Comparison of ENCODE assay signal across 14 cellular contexts in the genomic region with DNA sequence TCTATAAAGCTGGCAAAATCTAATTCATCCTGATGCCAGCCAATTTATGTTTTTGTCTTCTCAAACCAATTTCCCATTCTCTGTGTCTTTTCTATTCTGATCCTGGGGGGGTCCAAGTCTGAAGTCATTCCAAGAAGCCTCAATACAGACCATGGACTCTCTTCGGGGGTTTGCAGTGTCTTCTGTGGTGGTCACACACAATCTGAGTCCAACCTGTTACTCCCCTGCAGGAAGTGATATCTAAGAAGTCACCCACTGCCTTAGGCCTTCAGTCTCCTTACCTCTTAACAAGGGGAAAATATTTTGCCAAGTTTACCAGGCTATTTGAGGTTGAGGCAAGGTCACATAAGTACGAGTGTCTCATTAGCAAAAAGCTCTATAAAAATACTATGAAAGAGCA. TPM values are rescaled to one million over a fixed set of nuclear protein-coding genes. Genes with fewer than 3 reads are reported as not detected.
DNase-seq lines count a peak whose midpoint lies in the region; ATAC-seq and TF ChIP-seq lines count a peak whose summit lies in the region.
"Had no signal": no experiment of that assay in that cellular context is flagged by ENCODE, and none has a peak within 500 bp of the region (broad histone marks: within the 10 kb centered on the region; RNA-seq: fewer than 3 reads in every experiment).

No MANE protein-coding gene starts in this region.

- H3K9me3 ChIP-seq in iPS-20b (ENCODE audit: insufficient read depth, low read depth, low read length): no peaks in the 10 kb centered on the region
- H3K9me3 ChIP-seq: heart left ventricle, thyroid gland had no signal

- no peaks in the 10 kb centered on the region for H3K9me3 Mint-ChIP-seq in activated T-cell treated with anti-CD3 and anti-CD28 coated beads, Interleukin-2, amount 50 U/mL, for 24 hours
- H3K9me3 Mint-ChIP-seq in activated B cell treated with CpG ODN at 0.5 μM for 24 hours: no peaks in the 10 kb centered on the region
- no peaks in the 10 kb centered on the region for H3K9me3 Mint-ChIP-seq in stimulated activated naive CD8-positive, alpha-beta T cell treated with anti-CD3 and anti-CD28 coated beads, Interleukin-15, amount 100 ng/mL, for 72 hours

- no peak for TF ChIP-seq POLR2A in erythroblast (IDR thresholded peaks at IDR 0.05; ENCODE audit: low read length)

- 0 out of 2 replicates have a peak, but pooled peaks cover 12% of the 10 kb centered on the region for H3K36me3 ChIP-seq in iPS-20b (ENCODE audit: insufficient read depth, low read depth, low read length)
- H3K36me3 ChIP-seq: thyroid gland had no signal

- H3K27ac ChIP-seq in iPS-20b (ENCODE audit: low read length): no peak overlapping the region

- intact Hi-C loops in activated B cell treated with CpG ODN at 0.5 μM for 24 hours (cut with micrococcal nuclease): loop anchor here (5.0 to 10.0 kb wide), 5 partner anchors 109 to 471 kb away; partner anchors contain the start of genes GNL1, HLA-A, MRPS18B and PPP1R10

- no peak for ATAC-seq in activated B cell treated with CpG ODN at 0.5 μM for 24 hours (ENCODE audit: low read depth)
- ATAC-seq in stimulated activated naive CD8-positive, alpha-beta T cell treated with anti-CD3 and anti-CD28 coated beads, Interleukin-15, amount 100 ng/mL, for 72 hours: no peak
- ATAC-seq: heart left ventricle had no signal

- H3K27ac Mint-ChIP-seq in activated T-cell treated with anti-CD3 and anti-CD28 coated beads, Interleukin-2, amount 50 U/mL, for 24 hours: peak overlapping the region; percentile 99
- peak overlapping the region; percentile 82 for H3K27ac Mint-ChIP-seq in activated B cell treated with CpG ODN at 0.5 μM for 24 hours
- H3K27ac Mint-ChIP-seq in stimulated activated naive CD8-positive, alpha-beta T cell treated with anti-CD3 and anti-CD28 coated beads, Interleukin-15, amount 100 ng/mL, for 72 hours: peak overlapping the region; percentile 36 to 55

- H3K36me3 Mint-ChIP-seq in activated T-cell treated with anti-CD3 and anti-CD28 coated beads, Interleukin-2, amount 50 U/mL, for 24 hours (ENCODE audit: low read depth): peaks cover 58% of the 10 kb centered on the region
- peaks cover 38% of the 10 kb centered on the region for H3K36me3 Mint-ChIP-seq in activated B cell treated with CpG ODN at 0.5 μM for 24 hours (ENCODE audit: low read depth)

- CTCF ChIA-PET in activated B cell treated with CpG ODN at 0.5 μM for 24 hours (lab: Charles Lee): interaction anchor here (0.7 kb wide), 1 partner anchor 470 kb away, joined by 3 read pairs; no protein-coding TSS in a partner anchor

- peaks cover 26% of the 10 kb centered on the region for H3K4me1 ChIP-seq in iPS-20b (ENCODE audit: insufficient read depth, low read length)

- peaks cover 77% of the 10 kb centered on the region for H3K4me1 Mint-ChIP-seq in activated T-cell treated with anti-CD3 and anti-CD28 coated beads, Interleukin-2, amount 50 U/mL, for 24 hours (ENCODE audit: low read depth)
- peaks cover 79% of the 10 kb centered on the region for H3K4me1 Mint-ChIP-seq in activated B cell treated with CpG ODN at 0.5 μM for 24 hours
- peaks cover 77% of the 10 kb centered on the region for H3K4me1 Mint-ChIP-seq in stimulated activated naive CD8-positive, alpha-beta T cell treated with anti-CD3 and anti-CD28 coated beads, Interleukin-15, amount 100 ng/mL, for 72 hours

- DNase-seq in activated T-cell treated with anti-CD3 and anti-CD28 coated beads, Interleukin-2, amount 50 U/mL, for 24 hours: no peak
- no peak for DNase-seq in activated T-cell treated with anti-CD3 and anti-CD28 coated beads, Interleukin-2, amount 50 U/mL, for 48 hours
- DNase-seq in activated B cell treated with CpG ODN at 0.5 μM for 24 hours (no peak), erythroblast (lab: John Stamatoyannopoulos, UW) (no peak), NCI-H2107 treated with DMSO at 0.1 percent for 48 hours (lab: John Stamatoyannopoulos, UW; ENCODE audit: unreplicated experiment) (no peak), retina (no peak)
- DNase-seq in stimulated activated naive CD8-positive, alpha-beta T cell treated with anti-CD3 and anti-CD28 coated beads, Interleukin-15, amount 100 ng/mL, for 72 hours: no peak
- DNase-seq: central memory CD4-positive, alpha-beta T cell; heart left ventricle; NCI-H2107; stimulated activated CD4-positive, alpha-beta T cell treated with anti-CD3 and anti-CD28 coated beads, Interleukin-1b, Interleukin-23, amount 100 ng/mL, for 48 hours; thyroid gland had no signal

- POLR2A ChIA-PET in activated B cell treated with CpG ODN at 0.5 μM for 24 hours (lab: Charles Lee): interaction anchor here (3.2 kb wide), 1 partner anchor 115 kb away, joined by 27 read pairs; the partner anchor contains the start of gene TRIM39

- peak overlapping the region; percentile 92 for H3K4me3 Mint-ChIP-seq in activated T-cell treated with anti-CD3 and anti-CD28 coated beads, Interleukin-2, amount 50 U/mL, for 24 hours
- H3K4me3 Mint-ChIP-seq in activated B cell treated with CpG ODN at 0.5 μM for 24 hours: peak overlapping the region; percentile 98
- H3K4me3 Mint-ChIP-seq in stimulated activated naive CD8-positive, alpha-beta T cell treated with anti-CD3 and anti-CD28 coated beads, Interleukin-15, amount 100 ng/mL, for 72 hours: peak overlapping the region; percentile 87 to 100

- no peak overlapping the region for H3K9ac ChIP-seq in iPS-20b (ENCODE audit: low read depth, low read length)

- H3K4me3 ChIP-seq in iPS-20b (ENCODE audit: low read length): 0 out of 2 replicates have a peak overlapping the region, but pooled peaks have one; percentile 97

- H3K27me3 Mint-ChIP-seq in activated T-cell treated with anti-CD3 and anti-CD28 coated beads, Interleukin-2, amount 50 U/mL, for 24 hours: no peaks in the 10 kb centered on the region
- H3K27me3 Mint-ChIP-seq in activated B cell treated with CpG ODN at 0.5 μM for 24 hours: no peaks in the 10 kb centered on the region
- H3K27me3 Mint-ChIP-seq in stimulated activated naive CD8-positive, alpha-beta T cell treated with anti-CD3 and anti-CD28 coated beads, Interleukin-15, amount 100 ng/mL, for 72 hours: no peaks in the 10 kb centered on the region

- H3K27me3 ChIP-seq in iPS-20b (ENCODE audit: insufficient read depth, low read length): peaks cover 9% of the 10 kb centered on the region; the same call in 1 of the 2 replicates
- H3K27me3 ChIP-seq: heart left ventricle, thyroid gland had no signal

- TF ChIP-seq CTCF in activated B cell treated with CpG ODN at 0.5 μM for 24 hours (IDR thresholded peaks at IDR 0.05): no peak

RNA-seq across cellular contexts. Expression of gene TRIM26, which starts 1.9 kb away (rescaled TPM):
- 72.5 and 75.7 TPM in 2 replicates for total RNA-seq in activated B cell treated with CpG ODN at 0.5 μM for 24 hours

RNA-seq across cellular contexts. Expression of gene TRIM15, which starts 48.0 kb away (rescaled TPM):
- total RNA-seq in activated B cell treated with CpG ODN at 0.5 μM for 24 hours: not detected in 2 replicates
- total RNA-seq: activated CD8-positive, alpha-beta memory T cell treated with anti-CD3 and anti-CD28 coated beads for 36 hours; heart left ventricle; thyroid gland had no signal

RNA-seq across cellular contexts. Expression of gene TRIM10, which starts 50.3 kb away (rescaled TPM):
- total RNA-seq in activated B cell treated with CpG ODN at 0.5 μM for 24 hours: not detected in 2 replicates
- total RNA-seq: activated CD8-positive, alpha-beta memory T cell treated with anti-CD3 and anti-CD28 coated beads for 36 hours; heart left ventricle; thyroid gland had no signal

Comparison
In these comparisons a context has a peak if more than half of its experiments do, and no peak if none do; other contexts are left out.
1. H3K27ac Mint-ChIP-seq: peak in every context shown above with its lines; median percentile 99 in activated T-cell treated with anti-CD3 and anti-CD28 coated beads, Interleukin-2, amount 50 U/mL, for 24 hours; 82 in activated B cell treated with CpG ODN at 0.5 μM for 24 hours; 46 in stimulated activated naive CD8-positive, alpha-beta T cell treated with anti-CD3 and anti-CD28 coated beads, Interleukin-15, amount 100 ng/mL, for 72 hours.